14 cellular contexts compared by ENCODE assay signal in the genomic region with DNA sequence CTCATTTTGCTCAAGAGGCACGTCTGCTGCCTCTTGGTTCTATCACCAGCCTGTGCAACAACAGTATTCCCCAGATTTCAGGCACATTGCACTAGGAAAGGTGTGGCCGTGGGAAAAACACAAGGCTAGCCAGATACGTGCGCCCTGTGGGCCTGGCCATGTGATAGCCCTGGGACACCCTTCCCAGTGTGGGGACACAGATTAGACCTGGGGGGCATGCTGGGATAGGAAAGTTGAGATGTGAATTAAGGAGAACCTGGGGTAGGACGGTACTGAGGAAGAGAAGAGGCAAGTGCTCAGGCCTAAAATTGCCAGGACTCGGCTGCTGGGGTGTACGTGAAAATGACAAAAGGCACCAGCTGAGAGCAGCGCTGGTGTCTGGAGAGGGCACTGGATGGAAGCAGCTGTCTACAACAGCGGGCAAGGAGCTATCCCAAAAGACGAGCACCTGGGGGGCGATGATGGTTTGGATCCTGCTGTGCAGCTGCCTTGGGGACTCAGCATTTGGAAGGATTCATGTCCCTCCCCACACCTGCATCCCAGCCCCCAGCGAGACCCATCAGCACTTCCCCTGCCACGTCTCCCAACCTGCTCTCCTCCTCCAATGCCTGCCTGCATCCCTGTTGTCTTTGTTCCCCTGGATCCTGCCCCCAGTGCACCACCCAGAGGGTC.
"Had no signal": no experiment of that assay in that cellular context is flagged by ENCODE, and none has a peak within 500 bp of the region (broad histone marks: within the 10 kb centered on the region; RNA-seq: fewer than 3 reads in every experiment).

No MANE protein-coding gene starts in this region.

- H3K4me1 Mint-ChIP-seq: stimulated activated memory B cell treated with anti-CD40 and anti-IgM and Interleukin-4, amounts not matched to agents 10 μg/mL and 1 μg/mL and 100 μg/mL, for 72 hours had no signal

- H3K9me3 ChIP-seq: esophagus squamous epithelium had no signal

- H3K9me3 Mint-ChIP-seq: stimulated activated memory B cell treated with anti-CD40 and anti-IgM and Interleukin-4, amounts not matched to agents 10 μg/mL and 1 μg/mL and 100 μg/mL, for 72 hours; T-helper 2 cell treated with Interferon-gamma antibody and Interleukin-4, amounts not matched to agents 5 μg/mL and 100 μg/mL, for 36 hours had no signal

- H3K27me3 Mint-ChIP-seq: stimulated activated memory B cell treated with anti-CD40 and anti-IgM and Interleukin-4, amounts not matched to agents 10 μg/mL and 1 μg/mL and 100 μg/mL, for 72 hours had no signal

- H3K4me1 ChIP-seq: left lung, parathyroid adenoma had no signal

- DNase-seq: activated CD4-positive, alpha-beta T cell treated with anti-CD3 and anti-CD28 coated beads, Interleukin-2, amount 50 U/mL, for 4 hours; activated CD4-positive, CD25-positive, alpha-beta regulatory T cell treated with anti-CD3 and anti-CD28 coated beads, Interleukin-2, amount 50 U/mL, for 72 hours; activated naive CD4-positive, alpha-beta T cell; dorsolateral prefrontal cortex; esophagus squamous epithelium; foreskin fibroblast; left lung; mesenchymal stem cell had no signal

- H3K4me3 ChIP-seq: dorsolateral prefrontal cortex, esophagus squamous epithelium, left lung, smooth muscle cell, tibial nerve had no signal

- H3K27ac ChIP-seq: esophagus squamous epithelium, left lung, parathyroid adenoma, tibial nerve had no signal

- H3K4me3 Mint-ChIP-seq: nephron; stimulated activated memory B cell treated with anti-CD40 and anti-IgM and Interleukin-4, amounts not matched to agents 10 μg/mL and 1 μg/mL and 100 μg/mL, for 72 hours; T-helper 2 cell treated with Interferon-gamma antibody and Interleukin-4, amounts not matched to agents 5 μg/mL and 100 μg/mL, for 36 hours had no signal

- H3K27me3 ChIP-seq: dorsolateral prefrontal cortex, esophagus squamous epithelium, left lung, tibial nerve had no signal

- H3K27ac Mint-ChIP-seq: nephron; stimulated activated memory B cell treated with anti-CD40 and anti-IgM and Interleukin-4, amounts not matched to agents 10 μg/mL and 1 μg/mL and 100 μg/mL, for 72 hours; T-helper 2 cell treated with Interferon-gamma antibody and Interleukin-4, amounts not matched to agents 5 μg/mL and 100 μg/mL, for 36 hours had no signal
